In genomic region chr1:234608720-234609527, GRCh38 we compare ENCODE assay signal across 8 cellular contexts.
DNase-seq lines count a peak whose midpoint lies in the region; ATAC-seq and TF ChIP-seq lines count a peak whose summit lies in the region.

No MANE protein-coding gene starts in this region.

- DNase-seq in HK-2 (ENCODE audit: unreplicated experiment) (peak; percentile 70), memory B cell (ENCODE audit: low spot score in 2 of 2) (peak; percentile 74 to 77), Kasumi-1 (lab: John Stamatoyannopoulos, UW) (no peak)
- peak; percentile 71 for DNase-seq in activated CD4-positive, CD25-positive, alpha-beta regulatory T cell treated with anti-CD3 and anti-CD28 coated beads, Interleukin-2, amount 50 U/mL, for 72 hours
- DNase-seq in stimulated activated CD8-positive, alpha-beta memory T cell treated with anti-CD3 and anti-CD28 coated beads, Interleukin-4, amount 100 ng/mL, for 24 hours (ENCODE audit: low read depth): peak; percentile 56

- peak; percentile 3; the same call in 1 of the 2 replicates for TF ChIP-seq CTCF in C4-2B (conservative IDR thresholded peaks at IDR 0.05)

- peak; percentile 16 for ATAC-seq in memory B cell (ENCODE audit: low read depth)
- ATAC-seq in GM21786 (IDR thresholded peaks at IDR 0.05; ENCODE audit: unreplicated experiment): no peak

- no peaks in the 10 kb centered on the region for H3K27me3 Mint-ChIP-seq in memory B cell

- peak overlapping the region; percentile 97 for H3K4me3 Mint-ChIP-seq in memory B cell

- H3K9me3 Mint-ChIP-seq in memory B cell: no peaks in the 10 kb centered on the region

- peaks cover 23% of the 10 kb centered on the region for H3K36me3 Mint-ChIP-seq in memory B cell

- peak overlapping the region; percentile 100 for H3K27ac Mint-ChIP-seq in memory B cell

- H3K4me1 Mint-ChIP-seq in memory B cell: peaks cover 47% of the 10 kb centered on the region

- H3K27ac ChIP-seq in C4-2B (peak overlapping the region; percentile 98), cingulate gyrus (ENCODE audit: low read depth, low read length) (peak overlapping the region; percentile 98)

Comparison
In these comparisons a context has a peak if more than half of its experiments do, and no peak if none do; other contexts are left out.
1. DNase-seq: peak in HK-2 (single experiment), activated CD4-positive, CD25-positive, alpha-beta regulatory T cell treated with anti-CD3 and anti-CD28 coated beads, Interleukin-2, amount 50 U/mL, for 72 hours (single experiment), memory B cell (2 of 2) and stimulated activated CD8-positive, alpha-beta memory T cell treated with anti-CD3 and anti-CD28 coated beads, Interleukin-4, amount 100 ng/mL, for 24 hours (single experiment); none in Kasumi-1 (0 of 2).